ENCODE assay signal across 14 cellular contexts in genomic region chr16:82197540-82198240, GRCh38.
"Had no signal": no experiment of that assay in that cellular context is flagged by ENCODE, and none has a peak within 500 bp of the region (broad histone marks: within the 10 kb centered on the region; RNA-seq: fewer than 3 reads in every experiment).

No MANE protein-coding gene starts in this region.

- H3K27ac ChIP-seq: heart left ventricle, left ventricle myocardium inferior had no signal

- H3K27me3 ChIP-seq: heart left ventricle had no signal

- H3K4me1 ChIP-seq: left ventricle myocardium inferior had no signal

- DNase-seq: activated CD4-positive, alpha-beta T cell treated with anti-CD3 and anti-CD28 coated beads, Interleukin-2, amount 50 U/mL, for 1 hour; activated naive CD4-positive, alpha-beta T cell treated with anti-CD3 and anti-CD28 coated beads for 36 hours; activated T-cell treated with anti-CD3 and anti-CD28 coated beads for 4 hours; central memory CD4-positive, alpha-beta T cell; cortex of kidney; effector memory CD4-positive, alpha-beta T cell; heart left ventricle; left ventricle myocardium inferior; mesendoderm; nephron progenitor cell; stimulated activated CD4-positive, alpha-beta T cell treated with anti-CD3 and anti-CD28 coated beads, Interleukin-12 subunit alpha, Interleukin-12 subunit beta, amount 100 ng/mL, for 4 hours; stimulated activated naive CD4-positive, alpha-beta T cell treated with Interleukin-2 at 50 U/mL for 16 hours; T-helper 2 cell had no signal

- H3K4me3 ChIP-seq: heart left ventricle, left ventricle myocardium inferior had no signal

- H3K9me3 ChIP-seq: heart left ventricle, left ventricle myocardium inferior had no signal

- H3K36me3 ChIP-seq: heart left ventricle, left ventricle myocardium inferior had no signal

- FAIRE-seq: islet of Langerhans had no signal
